Comparison of ENCODE assay signal across 2 cellular contexts in genomic region chr6:31386977-31387376, GRCh38.
TF ChIP-seq lines count a peak whose summit lies in the region.

No MANE protein-coding gene starts in this region.

TF ChIP-seq in GM23338, 12 proteins besides CTCF, POLR2A, EP300 and RAD21:
- TF ChIP-seq POLR2AphosphoS5 (IDR thresholded peaks at IDR 0.05; ENCODE audit: low read depth) (no peak), NANOG (IDR thresholded peaks at IDR 0.05; ENCODE audit: borderline replicate concordance) (no peak)
- TF ChIP-seq, protein P1, sequence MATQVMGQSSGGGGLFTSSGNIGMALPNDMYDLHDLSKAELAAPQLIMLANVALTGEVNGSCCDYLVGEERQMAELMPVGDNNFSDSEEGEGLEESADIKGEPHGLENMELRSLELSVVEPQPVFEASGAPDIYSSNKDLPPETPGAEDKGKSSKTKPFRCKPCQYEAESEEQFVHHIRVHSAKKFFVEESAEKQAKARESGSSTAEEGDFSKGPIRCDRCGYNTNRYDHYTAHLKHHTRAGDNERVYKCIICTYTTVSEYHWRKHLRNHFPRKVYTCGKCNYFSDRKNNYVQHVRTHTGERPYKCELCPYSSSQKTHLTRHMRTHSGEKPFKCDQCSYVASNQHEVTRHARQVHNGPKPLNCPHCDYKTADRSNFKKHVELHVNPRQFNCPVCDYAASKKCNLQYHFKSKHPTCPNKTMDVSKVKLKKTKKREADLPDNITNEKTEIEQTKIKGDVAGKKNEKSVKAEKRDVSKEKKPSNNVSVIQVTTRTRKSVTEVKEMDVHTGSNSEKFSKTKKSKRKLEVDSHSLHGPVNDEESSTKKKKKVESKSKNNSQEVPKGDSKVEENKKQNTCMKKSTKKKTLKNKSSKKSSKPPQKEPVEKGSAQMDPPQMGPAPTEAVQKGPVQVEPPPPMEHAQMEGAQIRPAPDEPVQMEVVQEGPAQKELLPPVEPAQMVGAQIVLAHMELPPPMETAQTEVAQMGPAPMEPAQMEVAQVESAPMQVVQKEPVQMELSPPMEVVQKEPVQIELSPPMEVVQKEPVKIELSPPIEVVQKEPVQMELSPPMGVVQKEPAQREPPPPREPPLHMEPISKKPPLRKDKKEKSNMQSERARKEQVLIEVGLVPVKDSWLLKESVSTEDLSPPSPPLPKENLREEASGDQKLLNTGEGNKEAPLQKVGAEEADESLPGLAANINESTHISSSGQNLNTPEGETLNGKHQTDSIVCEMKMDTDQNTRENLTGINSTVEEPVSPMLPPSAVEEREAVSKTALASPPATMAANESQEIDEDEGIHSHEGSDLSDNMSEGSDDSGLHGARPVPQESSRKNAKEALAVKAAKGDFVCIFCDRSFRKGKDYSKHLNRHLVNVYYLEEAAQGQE (IDR thresholded peaks at IDR 0.05; ENCODE audit: unreplicated experiment), result no peak
- TF ChIP-seq, protein P2, sequence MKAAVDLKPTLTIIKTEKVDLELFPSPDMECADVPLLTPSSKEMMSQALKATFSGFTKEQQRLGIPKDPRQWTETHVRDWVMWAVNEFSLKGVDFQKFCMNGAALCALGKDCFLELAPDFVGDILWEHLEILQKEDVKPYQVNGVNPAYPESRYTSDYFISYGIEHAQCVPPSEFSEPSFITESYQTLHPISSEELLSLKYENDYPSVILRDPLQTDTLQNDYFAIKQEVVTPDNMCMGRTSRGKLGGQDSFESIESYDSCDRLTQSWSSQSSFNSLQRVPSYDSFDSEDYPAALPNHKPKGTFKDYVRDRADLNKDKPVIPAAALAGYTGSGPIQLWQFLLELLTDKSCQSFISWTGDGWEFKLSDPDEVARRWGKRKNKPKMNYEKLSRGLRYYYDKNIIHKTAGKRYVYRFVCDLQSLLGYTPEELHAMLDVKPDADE (IDR thresholded peaks at IDR 0.05), result no peak

TF ChIP-seq in H1, 55 proteins besides CTCF, POLR2A, EP300 and RAD21:
- TF ChIP-seq MAX (IDR thresholded peaks at IDR 0.05), result no peak
- no peak for TF ChIP-seq CBX5 (IDR thresholded peaks at IDR 0.05; ENCODE audit: low read depth, low read length)
- TF ChIP-seq, protein P3, sequence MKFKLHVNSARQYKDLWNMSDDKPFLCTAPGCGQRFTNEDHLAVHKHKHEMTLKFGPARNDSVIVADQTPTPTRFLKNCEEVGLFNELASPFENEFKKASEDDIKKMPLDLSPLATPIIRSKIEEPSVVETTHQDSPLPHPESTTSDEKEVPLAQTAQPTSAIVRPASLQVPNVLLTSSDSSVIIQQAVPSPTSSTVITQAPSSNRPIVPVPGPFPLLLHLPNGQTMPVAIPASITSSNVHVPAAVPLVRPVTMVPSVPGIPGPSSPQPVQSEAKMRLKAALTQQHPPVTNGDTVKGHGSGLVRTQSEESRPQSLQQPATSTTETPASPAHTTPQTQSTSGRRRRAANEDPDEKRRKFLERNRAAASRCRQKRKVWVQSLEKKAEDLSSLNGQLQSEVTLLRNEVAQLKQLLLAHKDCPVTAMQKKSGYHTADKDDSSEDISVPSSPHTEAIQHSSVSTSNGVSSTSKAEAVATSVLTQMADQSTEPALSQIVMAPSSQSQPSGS (IDR thresholded peaks at IDR 0.05; ENCODE audit: low read length), result no peak
- no peak for TF ChIP-seq SP4 (IDR thresholded peaks at IDR 0.05; ENCODE audit: low read length)
- no peak for TF ChIP-seq ATF3 (IDR thresholded peaks at IDR 0.05; ENCODE audit: insufficient read depth, low read depth, low read length)
- TF ChIP-seq EZH2 (IDR thresholded peaks at IDR 0.05; ENCODE audit: low read depth, low read length, severe bottlenecking), result no peak
